ENCODE assay signal across 8 cellular contexts in the genomic region with DNA sequence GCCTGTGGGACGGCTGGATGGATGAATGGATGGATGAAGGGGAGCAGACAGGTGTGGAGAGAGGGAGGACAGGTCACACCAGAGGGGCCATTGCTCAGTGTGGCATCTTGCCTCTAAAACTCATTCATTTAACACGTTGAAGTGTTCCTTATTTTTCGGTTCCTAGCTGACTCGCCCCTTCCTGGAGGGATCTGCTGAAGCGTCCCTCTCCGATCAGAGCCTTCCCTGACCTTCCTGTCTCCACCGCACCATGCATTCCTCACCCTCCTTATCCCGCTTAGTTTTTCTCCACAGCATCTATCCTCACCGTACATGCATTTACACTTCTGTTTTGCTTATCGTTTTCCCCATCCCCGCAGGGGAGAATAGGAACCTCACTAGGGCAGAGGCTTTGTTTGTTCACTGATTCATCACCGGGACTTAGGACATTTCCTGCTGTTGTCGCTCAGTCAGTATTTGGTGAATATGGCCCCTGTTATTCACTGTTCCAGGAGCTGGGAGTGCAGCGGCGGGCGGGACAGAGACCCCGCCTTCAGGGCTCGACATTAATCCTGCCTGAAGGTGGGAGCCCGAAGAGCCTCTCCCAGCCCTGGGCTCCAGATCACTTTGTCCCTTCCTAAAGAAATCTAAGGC. TPM values are rescaled to one million over a fixed set of nuclear protein-coding genes. Genes with fewer than 3 reads are reported as not detected.
DNase-seq lines count a peak whose midpoint lies in the region; ATAC-seq and TF ChIP-seq lines count a peak whose summit lies in the region.

No MANE protein-coding gene starts in this region.

- no peak overlapping the region for H3K27ac Mint-ChIP-seq in T-helper 1 cell treated with Interleukin-12 subunit alpha and Interleukin-12 subunit beta and Interleukin-4 antibody, amounts not matched to agents 30 μg/mL and 1 μg/mL, for 36 hours
- peak overlapping the region in 3 of 9 donors; percentile 8 to 70 (median 70) for H3K27ac Mint-ChIP-seq in naive thymus-derived CD4-positive, alpha-beta T cell

- H3K27ac ChIP-seq in PC-9 = peak overlapping the region; percentile 88
- H3K27ac ChIP-seq in duodenal mucosa (ENCODE audit: low read depth, low read length) = peak overlapping the region; percentile 82
- H3K27ac ChIP-seq in naive thymus-derived CD4-positive, alpha-beta T cell (ENCODE audit: low read depth, low read length) = no peak overlapping the region

- peak overlapping the region; percentile 76 for H2AFZ ChIP-seq in PC-9

- ATAC-seq in HG02885 (IDR thresholded peaks at IDR 0.05; ENCODE audit: poor library complexity, unreplicated experiment) = peak; percentile 20
- ATAC-seq in naive thymus-derived CD4-positive, alpha-beta T cell = peak; percentile 40

- peak overlapping the region; percentile 87 for H3K4me2 ChIP-seq in PC-9

- H3K9me2 ChIP-seq in PC-9 (ENCODE audit: insufficient read depth) = no peaks in the 10 kb centered on the region

- H3K36me3 ChIP-seq in PC-9 (ENCODE audit: low read depth) (no peaks in the 10 kb centered on the region), duodenal mucosa (ENCODE audit: control insufficient read depth in 1 of 2, insufficient read depth in 2 of 2, low read length in 2 of 2) (no peaks in the 10 kb centered on the region)
- H3K36me3 ChIP-seq in naive thymus-derived CD4-positive, alpha-beta T cell (ENCODE audit: control insufficient read depth in 2 of 3, insufficient read depth in 3 of 3, low read length in 3 of 3) = no peaks in the 10 kb centered on the region

- no peak for TF ChIP-seq CTCF in PC-9 (conservative IDR thresholded peaks at IDR 0.05)

- BruUV-seq in PC-9 (replicated peaks; lab: Mats Ljungman, UMichigan) = TSS peak; percentile 44

- H3K9ac ChIP-seq in duodenal mucosa (ENCODE audit: low read depth in 1 of 2, low read length in 2 of 2) = peak overlapping the region; percentile 52 to 90

- CTCF ChIA-PET in PC-9 (lab: Charles Lee) = interaction anchor here (0.5 to 2.2 kb wide), 26 partner anchors 8 to 1386 kb away, joined by 3 to 39 read pairs (median 5); a partner anchor contains a TSS
- CTCF ChIA-PET in naive thymus-derived CD4-positive, alpha-beta T cell (lab: Charles Lee) = interaction anchor here (0.6 to 5.3 kb wide), 39 partner anchors 10 to 846 kb away, joined by 3 to 82 read pairs (median 5); a partner anchor contains a TSS

- peaks cover 8% of the 10 kb centered on the region for H3K4me1 Mint-ChIP-seq in T-helper 1 cell treated with Interleukin-12 subunit alpha and Interleukin-12 subunit beta and Interleukin-4 antibody, amounts not matched to agents 30 μg/mL and 1 μg/mL, for 36 hours (ENCODE audit: low read depth)
- H3K4me1 Mint-ChIP-seq in naive thymus-derived CD4-positive, alpha-beta T cell = peaks cover 5 to 9% (median 6%) of the 10 kb centered on the region in 7 donors

- no peaks in the 10 kb centered on the region for H3K9me3 Mint-ChIP-seq in T-helper 1 cell treated with Interleukin-12 subunit alpha and Interleukin-12 subunit beta and Interleukin-4 antibody, amounts not matched to agents 30 μg/mL and 1 μg/mL, for 36 hours
- H3K9me3 Mint-ChIP-seq in naive thymus-derived CD4-positive, alpha-beta T cell = no peaks in the 10 kb centered on the region

- intact Hi-C loops in PC-9 (cut with micrococcal nuclease; ENCODE audit: unreplicated experiment) = loop anchor here (1.0 to 5.0 kb wide), 5 partner anchors 52 to 438 kb away; a partner anchor contains a TSS
- intact Hi-C loops in naive thymus-derived CD4-positive, alpha-beta T cell (cut with micrococcal nuclease) = loop anchor here (1.0 to 10.0 kb wide), 10 partner anchors 81 to 848 kb away; a partner anchor contains a TSS

- POLR2A ChIA-PET in PC-9 (lab: Charles Lee; ENCODE audit: unreplicated experiment) = interaction anchor here (0.5 to 1.8 kb wide), 5 partner anchors 199 to 425 kb away, joined by 3 to 10 read pairs (median 4); a partner anchor contains a TSS
- POLR2A ChIA-PET in naive thymus-derived CD4-positive, alpha-beta T cell (lab: Charles Lee) = interaction anchor here (0.6 to 3.0 kb wide), 10 partner anchors 21 to 614 kb away, joined by 3 to 26 read pairs (median 4); a partner anchor contains a TSS

- H3K79me2 ChIP-seq in PC-9 (ENCODE audit: low read depth) = no peaks in the 10 kb centered on the region

- H3F3A ChIP-seq in PC-9 (ENCODE audit: insufficient read depth, low read depth) = peaks cover 22% of the 10 kb centered on the region

- DNase-seq in T-helper 1 cell = no peak
- peak in 1 of 2 experiments; percentile 92 for DNase-seq in PC-9
- no peak for DNase-seq in naive thymus-derived CD4-positive, alpha-beta T cell
- DNase-seq in NCI-H82 (lab: John Stamatoyannopoulos, UW) = no peak
- no peak for DNase-seq in stimulated activated naive CD4-positive, alpha-beta T cell (lab: John Stamatoyannopoulos, UW)

- H3K4me3 ChIP-seq in PC-9 = peak overlapping the region; percentile 75; the same call in 1 of the 2 replicates
- peak overlapping the region; percentile 91 to 98 for H3K4me3 ChIP-seq in duodenal mucosa (ENCODE audit: low read depth in 1 of 2, low read length in 2 of 2)
- peak overlapping the region; percentile 88 for H3K4me3 ChIP-seq in naive thymus-derived CD4-positive, alpha-beta T cell (ENCODE audit: low read length)

- peaks cover 31% of the 10 kb centered on the region for H3K27me3 Mint-ChIP-seq in T-helper 1 cell treated with Interleukin-12 subunit alpha and Interleukin-12 subunit beta and Interleukin-4 antibody, amounts not matched to agents 30 μg/mL and 1 μg/mL, for 36 hours (ENCODE audit: low read depth)
- peaks cover 0 to 36% (median 0%) of the 10 kb centered on the region in 5 donors for H3K27me3 Mint-ChIP-seq in naive thymus-derived CD4-positive, alpha-beta T cell

- no peaks in the 10 kb centered on the region for H3K36me3 Mint-ChIP-seq in T-helper 1 cell treated with Interleukin-12 subunit alpha and Interleukin-12 subunit beta and Interleukin-4 antibody, amounts not matched to agents 30 μg/mL and 1 μg/mL, for 36 hours (ENCODE audit: low read depth)
- H3K36me3 Mint-ChIP-seq in naive thymus-derived CD4-positive, alpha-beta T cell = no peaks in the 10 kb centered on the region

- H3K4me3 Mint-ChIP-seq in T-helper 1 cell treated with Interleukin-12 subunit alpha and Interleukin-12 subunit beta and Interleukin-4 antibody, amounts not matched to agents 30 μg/mL and 1 μg/mL, for 36 hours = peak overlapping the region; percentile 71
- H3K4me3 Mint-ChIP-seq in naive thymus-derived CD4-positive, alpha-beta T cell = peak overlapping the region; percentile 54 to 88 (median 86)

- H3K27me3 ChIP-seq in PC-9 (ENCODE audit: insufficient read depth, low read depth) (no peaks in the 10 kb centered on the region), duodenal mucosa (ENCODE audit: control insufficient read depth in 1 of 2, insufficient read depth in 2 of 2, low read length in 2 of 2) (no peaks in the 10 kb centered on the region)
- no peaks in the 10 kb centered on the region for H3K27me3 ChIP-seq in naive thymus-derived CD4-positive, alpha-beta T cell (ENCODE audit: control insufficient read depth in 2 of 2, insufficient read depth in 2 of 2, low read length in 2 of 2)

- no peaks in the 10 kb centered on the region for H4K20me1 ChIP-seq in PC-9 (ENCODE audit: insufficient read depth)

- H3K4me1 ChIP-seq in PC-9 (replicated peaks; ENCODE audit: insufficient read depth) = peaks cover 48% of the 10 kb centered on the region
- H3K4me1 ChIP-seq in duodenal mucosa (ENCODE audit: control insufficient read depth in 1 of 2, insufficient read depth in 2 of 2, low read length in 2 of 2) = peaks cover 13% of the 10 kb centered on the region in 2 donors
- H3K4me1 ChIP-seq in naive thymus-derived CD4-positive, alpha-beta T cell (ENCODE audit: control insufficient read depth in 2 of 2, insufficient read depth in 2 of 2, low read length in 2 of 2) = no peaks in the 10 kb centered on the region

- H3K9me3 ChIP-seq in PC-9 (ENCODE audit: insufficient read depth, low read depth) (no peaks in the 10 kb centered on the region), duodenal mucosa (ENCODE audit: control insufficient read depth in 1 of 2, low read length in 2 of 2) (no peaks in the 10 kb centered on the region)
- no peaks in the 10 kb centered on the region for H3K9me3 ChIP-seq in naive thymus-derived CD4-positive, alpha-beta T cell (ENCODE audit: control insufficient read depth in 2 of 3, low read length in 3 of 3)

RNA-seq across cellular contexts. Expression of a gene that starts 32.0 kb away (rescaled TPM):
- not detected in 2 replicates for total RNA-seq in PC-9 (2021)
- total RNA-seq in naive thymus-derived CD4-positive, alpha-beta T cell = not detected
- not detected for polyA plus RNA-seq in naive thymus-derived CD4-positive, alpha-beta T cell

RNA-seq across cellular contexts. Expression of a gene that starts 32.0 kb away (rescaled TPM):
- 0.09 and 0.18 TPM in 2 replicates for total RNA-seq in PC-9 (2021)
- total RNA-seq in naive thymus-derived CD4-positive, alpha-beta T cell = not detected
- not detected for polyA plus RNA-seq in naive thymus-derived CD4-positive, alpha-beta T cell
